Comparison of ENCODE assay signal across 1 cellular context in genomic region chr3:14416453-14416852, GRCh38.
TF ChIP-seq lines count a peak whose summit lies in the region.

No MANE protein-coding gene starts in this region.

TF ChIP-seq in K562, 482 proteins besides CTCF, POLR2A, EP300 and RAD21:
- 0 out of 2 replicates have a peak, but pooled peaks have one; percentile 49 for TF ChIP-seq RBFOX2 (IDR thresholded peaks at IDR 0.05; ENCODE audit: low read depth, low read length)
- TF ChIP-seq KLF16 (IDR thresholded peaks at IDR 0.05), result no peak
- TF ChIP-seq POLR2G (IDR thresholded peaks at IDR 0.05; ENCODE audit: low read depth, low read length), result peak; percentile 67; the same call in 1 of the 2 replicates
